Comparison of ENCODE assay signal across 1 cellular context in genomic region chr20:4569092-4569491, GRCh38.
TF ChIP-seq lines count a peak whose summit lies in the region.

No MANE protein-coding gene starts in this region.

TF ChIP-seq in HepG2, 621 proteins besides CTCF, POLR2A, EP300 and RAD21 (continued from another document):
- no peak for TF ChIP-seq ZBTB2 (CRISPR knock-in tag; IDR thresholded peaks at IDR 0.05; ENCODE audit: low read depth)
- TF ChIP-seq ZFP91 (CRISPR knock-in tag; IDR thresholded peaks at IDR 0.05; ENCODE audit: borderline replicate concordance): no peak
- TF ChIP-seq ZNF275 (CRISPR knock-in tag; IDR thresholded peaks at IDR 0.05; ENCODE audit: borderline replicate concordance): no peak
- TF ChIP-seq FOXC1 (CRISPR knock-in tag; IDR thresholded peaks at IDR 0.05; ENCODE audit: borderline replicate concordance): no peak
- no peak for TF ChIP-seq HOXA9 (CRISPR knock-in tag; IDR thresholded peaks at IDR 0.05; ENCODE audit: borderline replicate concordance)
- no peak for TF ChIP-seq ZNF619 (CRISPR knock-in tag; IDR thresholded peaks at IDR 0.05)
- no peak for TF ChIP-seq NR2F2 (IDR thresholded peaks at IDR 0.05; ENCODE audit: borderline replicate concordance, low read depth)
- TF ChIP-seq JARID2 (CRISPR knock-in tag; IDR thresholded peaks at IDR 0.05; ENCODE audit: insufficient replicate concordance): no peak
- no peak for TF ChIP-seq ZNF451 (CRISPR knock-in tag; IDR thresholded peaks at IDR 0.05)
- TF ChIP-seq ZUFSP (CRISPR knock-in tag; IDR thresholded peaks at IDR 0.05; ENCODE audit: borderline replicate concordance): no peak
